Comparison of ENCODE assay signal across 20 cellular contexts in the genomic region with DNA sequence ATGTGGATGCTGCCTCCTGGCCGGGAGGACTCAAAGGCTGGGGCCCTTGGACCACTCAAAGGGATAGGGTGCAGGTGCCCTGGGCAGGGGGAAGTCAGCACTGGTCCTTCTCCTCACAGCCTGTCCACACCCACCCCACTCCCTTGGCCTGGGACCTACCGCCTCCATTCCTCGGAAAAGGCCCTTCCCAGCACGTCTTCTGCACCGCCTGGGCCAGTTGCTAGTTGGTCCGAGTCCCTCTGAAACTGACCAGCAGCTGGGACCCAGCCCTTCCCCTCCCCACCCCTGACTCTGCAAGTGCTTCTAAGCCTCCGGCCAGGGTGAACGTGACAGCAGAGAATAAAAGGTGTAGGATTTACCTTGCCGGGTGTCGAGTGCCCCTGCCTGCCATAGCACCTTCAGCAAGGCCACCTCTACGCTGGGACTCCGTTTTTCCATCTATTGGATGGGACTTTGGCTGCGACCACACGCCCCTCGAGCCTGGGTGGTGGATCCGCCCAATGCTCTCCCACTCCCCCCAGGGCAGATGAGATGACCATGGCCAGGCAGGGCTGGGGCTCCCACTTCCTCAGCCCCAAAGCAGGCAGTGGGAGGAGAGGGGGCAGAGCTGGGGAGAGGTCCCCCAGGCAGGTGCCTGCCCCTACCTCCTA. TPM values are rescaled to one million over a fixed set of nuclear protein-coding genes. Genes with fewer than 3 reads are reported as not detected.
A peak's percentile ranks its signal among the peaks of the same experiment; 100 is the strongest.
DNase-seq lines count a peak whose midpoint lies in the region; ATAC-seq and TF ChIP-seq lines count a peak whose summit lies in the region.
"Had no signal": no experiment of that assay in that cellular context is flagged by ENCODE, and none has a peak within 500 bp of the region (broad histone marks: within the 10 kb centered on the region; RNA-seq: fewer than 3 reads in every experiment).

No MANE protein-coding gene starts in this region.

- DNase-seq in Right ventricle myocardium inferior (ENCODE audit: missing footprints) (peak; percentile 63), Right ventricle myocardium superior (no peak), immature natural killer cell (no peak), prostate gland (ENCODE audit: low spot score) (no peak), NCI-H82 (lab: John Stamatoyannopoulos, UW) (no peak), GM10248 (ENCODE audit: extremely low spot score) (no peak)
- DNase-seq: activated CD4-positive, alpha-beta T cell treated with anti-CD3 and anti-CD28 coated beads for 48 hours; activated CD8-positive, alpha-beta memory T cell treated with anti-CD3 and anti-CD28 coated beads, Interleukin-2, amount 10 ng/mL, durations not matched to agents 7 days and 5 days; C1 segment of cervical spinal cord; GM23248; mammary epithelial cell; NCI-H2171 treated with DMSO at 0.1 percent for 48 hours; NCI-H526; stimulated activated CD4-positive, alpha-beta T cell treated with anti-CD3 and anti-CD28 coated beads, Interleukin-2, amount 100 ng/mL, for 24 hours; stimulated activated naive CD4-positive, alpha-beta T cell had no signal

- no peaks in the 10 kb centered on the region for H3K9me3 Mint-ChIP-seq in immature natural killer cell
- H3K9me3 Mint-ChIP-seq: type B pancreatic cell had no signal

- WGBS in prostate gland, result 76% methylated on average over 16 of the region's 16 CpGs

- POLR2A ChIA-PET in GM10248 (lab: Yijun Ruan, JAX), result no interaction called here

- no peak for TF ChIP-seq POLR2A in prostate gland (IDR thresholded peaks at IDR 0.05)

- TF ChIP-seq CTCF in prostate gland (IDR thresholded peaks at IDR 0.05), result no peak
- no peak for TF ChIP-seq CTCF in GM10248 (IDR thresholded peaks at IDR 0.05; ENCODE audit: control extremely low read depth, extremely low read depth, low read depth, missing control alignments)

- no peak overlapping the region for H3K4me3 ChIP-seq in prostate gland
- H3K4me3 ChIP-seq: body of pancreas, GM23248, ovary had no signal

- peaks cover 19% of the 10 kb centered on the region for H3K4me1 ChIP-seq in prostate gland (replicated peaks)

- no peaks in the 10 kb centered on the region for H3K27me3 ChIP-seq in prostate gland (replicated peaks; ENCODE audit: insufficient read depth)
- H3K27me3 ChIP-seq: body of pancreas, ovary had no signal

- H3K27ac Mint-ChIP-seq in immature natural killer cell, result peak overlapping the region; percentile 68 to 90 (median 78)
- H3K27ac Mint-ChIP-seq: activated CD8-positive, alpha-beta memory T cell treated with anti-CD3 and anti-CD28 coated beads, Interleukin-2, amount 10 ng/mL, durations not matched to agents 7 days and 5 days; type B pancreatic cell had no signal

- H3K36me3 ChIP-seq in prostate gland, result no peaks in the 10 kb centered on the region
- H3K36me3 ChIP-seq: ovary had no signal

- intact Hi-C loops in Right ventricle myocardium inferior (cut with DNase I), result no loop called here
- intact Hi-C loops in Right ventricle myocardium superior (cut with DNase I), result no loop called here
- intact Hi-C loops in prostate gland (cut with DNase I), result no loop called here

- H3K9me3 ChIP-seq in prostate gland, result no peaks in the 10 kb centered on the region
- H3K9me3 ChIP-seq: body of pancreas, ovary had no signal

- peak overlapping the region; percentile 67 to 71 for H3K27ac ChIP-seq in prostate gland
- H3K27ac ChIP-seq: GM23248, ovary had no signal

- peaks cover 10 to 18% (median 12%) of the 10 kb centered on the region in 3 donors for H3K36me3 Mint-ChIP-seq in immature natural killer cell
- H3K36me3 Mint-ChIP-seq: activated CD8-positive, alpha-beta memory T cell treated with anti-CD3 and anti-CD28 coated beads, Interleukin-2, amount 10 ng/mL, durations not matched to agents 7 days and 5 days had no signal

- peaks cover 0 to 4% (median 0%) of the 10 kb centered on the region in 3 donors for H3K27me3 Mint-ChIP-seq in immature natural killer cell (ENCODE audit: low read depth in 3 of 3)
- H3K27me3 Mint-ChIP-seq: activated CD8-positive, alpha-beta memory T cell treated with anti-CD3 and anti-CD28 coated beads, Interleukin-2, amount 10 ng/mL, durations not matched to agents 7 days and 5 days; type B pancreatic cell had no signal

- CTCF ChIA-PET in GM10248 (lab: Yijun Ruan, JAX), result no interaction called here

- H3K4me1 Mint-ChIP-seq in immature natural killer cell, result peaks cover 79 to 88% of the 10 kb centered on the region in 2 donors
- H3K4me1 Mint-ChIP-seq: activated CD8-positive, alpha-beta memory T cell treated with anti-CD3 and anti-CD28 coated beads, Interleukin-2, amount 10 ng/mL, durations not matched to agents 7 days and 5 days had no signal

- ATAC-seq in Right ventricle myocardium inferior (no peak), Right ventricle myocardium superior (ENCODE audit: poor library complexity) (no peak), HG03469 (IDR thresholded peaks at IDR 0.05; ENCODE audit: unreplicated experiment) (no peak), GM18519 (IDR thresholded peaks at IDR 0.05; ENCODE audit: low FRiP score, unreplicated experiment) (no peak)
- ATAC-seq: activated CD8-positive, alpha-beta memory T cell treated with anti-CD3 and anti-CD28 coated beads, Interleukin-2, amount 10 ng/mL, durations not matched to agents 7 days and 5 days; body of pancreas had no signal

- H3K4me3 Mint-ChIP-seq in immature natural killer cell, result peak overlapping the region in 2 of 5 donors; percentile 9 to 25
- H3K4me3 Mint-ChIP-seq: activated CD8-positive, alpha-beta memory T cell treated with anti-CD3 and anti-CD28 coated beads, Interleukin-2, amount 10 ng/mL, durations not matched to agents 7 days and 5 days; type B pancreatic cell had no signal

RNA-seq across cellular contexts. Expression of gene OSBPL5, which starts 37.3 kb away (rescaled TPM):
- total RNA-seq in Right ventricle myocardium inferior (18.4 TPM), Right ventricle myocardium superior (15.3 TPM), prostate gland (10 to 100 TPM; 35.0 to 50.7 TPM)
- 10 to 100 TPM; 32.8 to 98.9 (median 33.3) TPM for polyA plus RNA-seq in immature natural killer cell
